ENCODE assay signal across 10 cellular contexts in the genomic region with DNA sequence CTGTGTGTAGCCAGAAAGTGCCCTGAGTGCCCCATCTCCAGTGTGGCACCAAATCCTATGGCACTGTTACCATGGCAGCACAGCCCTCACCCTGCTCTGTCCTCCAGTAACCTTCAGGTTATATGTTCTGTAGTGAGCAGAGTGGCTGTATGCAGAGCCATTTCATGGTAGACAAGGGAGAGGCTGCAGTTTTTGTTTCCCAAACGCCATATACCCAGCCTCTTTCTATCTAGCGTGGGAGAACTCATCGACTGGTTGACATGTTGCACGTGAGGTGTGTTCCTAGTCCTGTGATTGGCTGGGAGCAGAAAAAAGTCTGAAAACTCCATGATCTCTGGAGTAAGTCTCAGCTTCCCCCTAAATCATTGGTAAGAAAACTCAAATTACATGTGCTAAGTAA. TPM values are rescaled to one million over a fixed set of nuclear protein-coding genes. Genes with fewer than 3 reads are reported as not detected.
DNase-seq lines count a peak whose midpoint lies in the region; ATAC-seq, FAIRE-seq and TF ChIP-seq lines count a peak whose summit lies in the region.
"Had no signal": no experiment of that assay in that cellular context is flagged by ENCODE, and none has a peak within 500 bp of the region (broad histone marks: within the 10 kb centered on the region; RNA-seq: fewer than 3 reads in every experiment).

No MANE protein-coding gene starts in this region.

- no peaks in the 10 kb centered on the region for H3K9me2 ChIP-seq in OCI-LY7 (ENCODE audit: insufficient read depth, low read length)

- H3K79me2 ChIP-seq in OCI-LY7 (ENCODE audit: insufficient read depth, low read depth, low read length): no peaks in the 10 kb centered on the region

- peak overlapping the region; percentile 100 for H3K4me3 Mint-ChIP-seq in central memory CD8-positive, alpha-beta T cell
- peak overlapping the region; percentile 92 to 98 for H3K4me3 Mint-ChIP-seq in stimulated activated naive CD8-positive, alpha-beta T cell treated with anti-CD3 and anti-CD28 coated beads, Interleukin-15, amount 100 ng/mL, for 72 hours
- H3K4me3 Mint-ChIP-seq: dendritic cell treated with granulocyte-macrophage colony-stimulating factor and Interleukin-4, amounts not matched to agents 40 ng/mL and 50 ng/mL, for 4 days had no signal

- no peak overlapping the region for H3K27ac ChIP-seq in OCI-LY7 (ENCODE audit: low read depth, low read length, poor library complexity, severe bottlenecking)

- H3K9me3 Mint-ChIP-seq in central memory CD8-positive, alpha-beta T cell: no peaks in the 10 kb centered on the region
- no peaks in the 10 kb centered on the region for H3K9me3 Mint-ChIP-seq in stimulated activated naive CD8-positive, alpha-beta T cell treated with anti-CD3 and anti-CD28 coated beads, Interleukin-15, amount 100 ng/mL, for 72 hours
- H3K9me3 Mint-ChIP-seq: dendritic cell treated with granulocyte-macrophage colony-stimulating factor and Interleukin-4, amounts not matched to agents 40 ng/mL and 50 ng/mL, for 4 days had no signal

- no TSS peak for BruUV-seq in OCI-LY7 (replicated peaks; lab: Mats Ljungman, UMichigan)

- peak; percentile 10 for DNase-seq in activated T-cell treated with anti-CD3 and anti-CD28 coated beads for 24 hours (ENCODE audit: low read depth)
- no peak for DNase-seq in activated T-cell treated with anti-CD3 and anti-CD28 coated beads, Interleukin-2, amount 50 U/mL, for 1 hour
- no peak for DNase-seq in OCI-LY7 (ENCODE audit: low spot score)
- DNase-seq in central memory CD8-positive, alpha-beta T cell (ENCODE audit: low spot score in 2 of 2): no peak
- peak in 1 of 2 donors; percentile 23 for DNase-seq in stimulated activated naive CD8-positive, alpha-beta T cell treated with anti-CD3 and anti-CD28 coated beads, Interleukin-15, amount 100 ng/mL, for 72 hours
- no peak for DNase-seq in frontal cortex (ENCODE audit: low spot score in 2 of 2)
- no peak for DNase-seq in dedifferentiated amniotic fluid mesenchymal stem cell (ENCODE audit: extremely low spot score)
- DNase-seq in dermis blood vessel endothelial cell: no peak
- DNase-seq: heart left ventricle had no signal

- peak; percentile 15 for ATAC-seq in central memory CD8-positive, alpha-beta T cell (replicated peaks; ENCODE audit: extremely low read depth, poor library complexity, severe bottlenecking)
- peak; percentile 21 for ATAC-seq in stimulated activated naive CD8-positive, alpha-beta T cell treated with anti-CD3 and anti-CD28 coated beads, Interleukin-15, amount 100 ng/mL, for 72 hours

- intact Hi-C loops in OCI-LY7 (cut with micrococcal nuclease; ENCODE audit: unreplicated experiment): loop anchor here (10.0 kb wide), 1 partner anchor 680 kb away; no protein-coding TSS in a partner anchor

- peak overlapping the region; percentile 74 for H3K4me3 ChIP-seq in OCI-LY7 (ENCODE audit: low read depth, low read length, poor library complexity, severe bottlenecking)

- peak overlapping the region; percentile 87; the same call in 1 of the 2 replicates for H3K4me2 ChIP-seq in OCI-LY7 (ENCODE audit: low read length)

- H2AFZ ChIP-seq in OCI-LY7 (ENCODE audit: low read length): no peak overlapping the region

- no peaks in the 10 kb centered on the region for H3K9me3 ChIP-seq in OCI-LY7 (ENCODE audit: low read length)
- H3K9me3 ChIP-seq: heart left ventricle had no signal

- CTCF ChIA-PET in OCI-LY7 (lab: Charles Lee; ENCODE audit: unreplicated experiment): interaction anchor here (1.3 kb wide), 1 partner anchor 20 kb away, joined by 5 read pairs; the partner anchor contains the start of gene SPICE1

- POLR2A ChIA-PET in OCI-LY7 (lab: Charles Lee): interaction anchor here (1.2 to 1.9 kb wide), 2 partner anchors 19 to 20 kb away, joined by 4 to 11 read pairs; partner anchors contain the start of gene SPICE1

- H4K20me1 ChIP-seq in OCI-LY7 (ENCODE audit: insufficient read depth, low read length): no peaks in the 10 kb centered on the region

- peak overlapping the region; percentile 97 for H3K27ac Mint-ChIP-seq in central memory CD8-positive, alpha-beta T cell (ENCODE audit: low read depth)
- H3K27ac Mint-ChIP-seq in stimulated activated naive CD8-positive, alpha-beta T cell treated with anti-CD3 and anti-CD28 coated beads, Interleukin-15, amount 100 ng/mL, for 72 hours: no peak overlapping the region
- H3K27ac Mint-ChIP-seq: dendritic cell treated with granulocyte-macrophage colony-stimulating factor and Interleukin-4, amounts not matched to agents 40 ng/mL and 50 ng/mL, for 4 days had no signal

- H3K4me1 ChIP-seq in OCI-LY7 (ENCODE audit: insufficient read depth, low read length, poor library complexity, severe bottlenecking): peaks cover 22% of the 10 kb centered on the region

- H3K36me3 ChIP-seq in OCI-LY7 (ENCODE audit: insufficient read depth, low read length): no peaks in the 10 kb centered on the region
- H3K36me3 ChIP-seq: heart left ventricle had no signal

- H3K36me3 Mint-ChIP-seq in central memory CD8-positive, alpha-beta T cell (ENCODE audit: insufficient read depth): peaks cover 30% of the 10 kb centered on the region

- no peak for TF ChIP-seq CTCF in OCI-LY7 (conservative IDR thresholded peaks at IDR 0.05; ENCODE audit: low read length)

- H3K4me1 Mint-ChIP-seq in central memory CD8-positive, alpha-beta T cell: peaks cover 63% of the 10 kb centered on the region
- peaks cover 52% of the 10 kb centered on the region for H3K4me1 Mint-ChIP-seq in stimulated activated naive CD8-positive, alpha-beta T cell treated with anti-CD3 and anti-CD28 coated beads, Interleukin-15, amount 100 ng/mL, for 72 hours

- no peak for FAIRE-seq in frontal cortex (lab: Jason Lieb, UNC)

- no peaks in the 10 kb centered on the region for H3K27me3 Mint-ChIP-seq in central memory CD8-positive, alpha-beta T cell
- H3K27me3 Mint-ChIP-seq in stimulated activated naive CD8-positive, alpha-beta T cell treated with anti-CD3 and anti-CD28 coated beads, Interleukin-15, amount 100 ng/mL, for 72 hours: no peaks in the 10 kb centered on the region

RNA-seq across cellular contexts. Expression of gene SIDT1, which starts 2.0 kb away (rescaled TPM):
- total RNA-seq in OCI-LY7 (2014; rRNA removed; shearing (Covaris generic)): 10.3 and 10.4 TPM in 2 replicates
- total RNA-seq in OCI-LY7 (2022) (7.3 and 8.6 TPM in 2 replicates), frontal cortex (8.2 TPM), dermis blood vessel endothelial cell (0.09 TPM in 1 of 2 replicates, not detected in the other)

RNA-seq across cellular contexts. Expression of gene SPICE1, which starts 19.4 kb away (rescaled TPM):
- total RNA-seq in OCI-LY7 (2014; rRNA removed; shearing (Covaris generic)): 14.7 and 16.5 TPM in 2 replicates
- total RNA-seq in OCI-LY7 (2022): 21.5 and 21.9 TPM in 2 replicates
- 9.0 TPM for total RNA-seq in frontal cortex
- total RNA-seq in dermis blood vessel endothelial cell: 6.6 and 8.5 TPM in 2 replicates
